ENCODE assay signal across 13 cellular contexts in genomic region chr1:32798191-32798590, GRCh38. TPM values are rescaled to one million over a fixed set of nuclear protein-coding genes. Genes with fewer than 3 reads are reported as not detected.
DNase-seq lines count a peak whose midpoint lies in the region; ATAC-seq and TF ChIP-seq lines count a peak whose summit lies in the region.
"Had no signal": no experiment of that assay in that cellular context is flagged by ENCODE, and none has a peak within 500 bp of the region (broad histone marks: within the 10 kb centered on the region; RNA-seq: fewer than 3 reads in every experiment).

No MANE protein-coding gene starts in this region.

- ATAC-seq in GM23338 (no peak), HG03280 (IDR thresholded peaks at IDR 0.05; ENCODE audit: unreplicated experiment) (no peak)
- ATAC-seq: left lung had no signal

- H3K36me3 ChIP-seq in GM23338 (ENCODE audit: insufficient read depth): peaks cover 75% of the 10 kb centered on the region

- TF ChIP-seq CTCF in AG04450 (IDR thresholded peaks at IDR 0.05; ENCODE audit: low read depth, low read length) (no peak), GM23338 (conservative IDR thresholded peaks at IDR 0.05; ENCODE audit: low read depth in 2 of 2) (no peak), fibroblast of villous mesenchyme (IDR thresholded peaks at IDR 0.05; ENCODE audit: insufficient read depth, low read depth, low read length) (no peak)

- peaks cover 83% of the 10 kb centered on the region for H3K36me3 Mint-ChIP-seq in GM23338 (ENCODE audit: low read depth)
- H3K36me3 Mint-ChIP-seq in activated T-helper 2 cell treated with anti-CD3 and anti-CD28 coated beads, Interferon-gamma antibody, Interleukin-2, Interleukin-4, amounts not matched to agents 10 μg/mL and 5 μg/mL and 100 μg/mL, durations not matched to agents 14 hours and 24 hours and 36 hours (ENCODE audit: low read depth): peaks cover 69% of the 10 kb centered on the region

- no peak overlapping the region for H2AFZ ChIP-seq in GM23338

- H3K4me3 Mint-ChIP-seq in GM23338: no peak overlapping the region
- H3K4me3 Mint-ChIP-seq in activated T-helper 2 cell treated with anti-CD3 and anti-CD28 coated beads, Interferon-gamma antibody, Interleukin-2, Interleukin-4, amounts not matched to agents 10 μg/mL and 5 μg/mL and 100 μg/mL, durations not matched to agents 14 hours and 24 hours and 36 hours (ENCODE audit: low read depth): no peak overlapping the region

- DNase-seq in AG04450 (ENCODE audit: low read depth, low spot score): no peak
- DNase-seq in GM23338 (ENCODE audit: low spot score): no peak
- DNase-seq in activated T-helper 2 cell treated with anti-CD3 and anti-CD28 coated beads, Interferon-gamma antibody, Interleukin-2, Interleukin-4, amounts not matched to agents 10 μg/mL and 5 μg/mL and 100 μg/mL, durations not matched to agents 14 hours and 24 hours and 36 hours (ENCODE audit: low spot score): no peak
- peak; percentile 73 for DNase-seq in fibroblast of villous mesenchyme (ENCODE audit: low read depth)
- DNase-seq in DMS114 treated with DMSO at 0.1 percent for 48 hours (lab: John Stamatoyannopoulos, UW; ENCODE audit: unreplicated experiment): no peak
- no peak for DNase-seq in DMS53 treated with DMSO at 0.1 percent for 48 hours (lab: John Stamatoyannopoulos, UW; ENCODE audit: unreplicated experiment)
- no peak for DNase-seq in NCI-H187 treated with DMSO at 0.1 percent for 48 hours (lab: John Stamatoyannopoulos, UW)
- DNase-seq: activated effector memory CD4-positive, alpha-beta T cell treated with Interleukin-2 at 50 U/mL for 16 hours; AML-193; dermis blood vessel endothelial cell; Karpas-422; left lung had no signal

- H3K27me3 Mint-ChIP-seq in GM23338 (ENCODE audit: insufficient read depth, low read depth, poor library complexity): no peaks in the 10 kb centered on the region
- no peaks in the 10 kb centered on the region for H3K27me3 Mint-ChIP-seq in activated T-helper 2 cell treated with anti-CD3 and anti-CD28 coated beads, Interferon-gamma antibody, Interleukin-2, Interleukin-4, amounts not matched to agents 10 μg/mL and 5 μg/mL and 100 μg/mL, durations not matched to agents 14 hours and 24 hours and 36 hours (ENCODE audit: low read depth)

- H4K20me1 ChIP-seq in GM23338 (replicated peaks; ENCODE audit: insufficient read depth): peaks cover 55% of the 10 kb centered on the region

- H3K4me1 ChIP-seq in GM23338 (ENCODE audit: insufficient read depth): no peaks in the 10 kb centered on the region
- H3K4me1 ChIP-seq: left lung had no signal

- H3K27me3 ChIP-seq in AG04450 (ENCODE audit: control insufficient read depth, insufficient read depth, low read length) (no peaks in the 10 kb centered on the region), GM23338 (ENCODE audit: insufficient read depth) (no peaks in the 10 kb centered on the region)
- H3K27me3 ChIP-seq: left lung had no signal

- POLR2A ChIA-PET in AG04450 (lab: Yijun Ruan, JAX): interaction anchor here (1.4 kb wide), 1 partner anchor 95 kb away, joined by 3 read pairs; no protein-coding TSS in a partner anchor

- H3K27ac ChIP-seq in AG04450 (ENCODE audit: low read depth, low read length) (peak overlapping the region; percentile 70), GM23338 (ENCODE audit: low read depth) (0 out of 2 replicates have a peak overlapping the region, but pooled peaks have one; percentile 50)

- no peak overlapping the region for H3K4me3 ChIP-seq in AG04450 (ENCODE audit: low read depth, low read length)
- no peak overlapping the region for H3K4me3 ChIP-seq in GM23338
- H3K4me3 ChIP-seq in fibroblast of villous mesenchyme (ENCODE audit: low read depth, low read length): no peak overlapping the region
- H3K4me3 ChIP-seq: left lung had no signal

- no peaks in the 10 kb centered on the region for H3K9me3 Mint-ChIP-seq in GM23338
- H3K9me3 Mint-ChIP-seq in activated T-helper 2 cell treated with anti-CD3 and anti-CD28 coated beads, Interferon-gamma antibody, Interleukin-2, Interleukin-4, amounts not matched to agents 10 μg/mL and 5 μg/mL and 100 μg/mL, durations not matched to agents 14 hours and 24 hours and 36 hours: no peaks in the 10 kb centered on the region

- H3K9me3 ChIP-seq in AG04450 (ENCODE audit: control insufficient read depth, insufficient read depth, low read length): no peaks in the 10 kb centered on the region; the same call in 1 of the 2 replicates
- H3K9me3 ChIP-seq: left lung had no signal

- H3K79me2 ChIP-seq in GM23338 (replicated peaks; ENCODE audit: insufficient read depth): peaks cover 35% of the 10 kb centered on the region

- H3K4me1 Mint-ChIP-seq in GM23338: no peaks in the 10 kb centered on the region
- peaks cover 46% of the 10 kb centered on the region for H3K4me1 Mint-ChIP-seq in activated T-helper 2 cell treated with anti-CD3 and anti-CD28 coated beads, Interferon-gamma antibody, Interleukin-2, Interleukin-4, amounts not matched to agents 10 μg/mL and 5 μg/mL and 100 μg/mL, durations not matched to agents 14 hours and 24 hours and 36 hours (ENCODE audit: low read depth)

- intact Hi-C loops in activated T-helper 2 cell treated with anti-CD3 and anti-CD28 coated beads, Interferon-gamma antibody, Interleukin-2, Interleukin-4, amounts not matched to agents 10 μg/mL and 5 μg/mL and 100 μg/mL, durations not matched to agents 14 hours and 24 hours and 36 hours (cut with micrococcal nuclease): no loop called here

- H3F3A ChIP-seq in GM23338 (replicated peaks; ENCODE audit: low read depth): peaks cover 25% of the 10 kb centered on the region

- H3K27ac Mint-ChIP-seq in GM23338: no peak overlapping the region; the same call in 1 of the 2 replicates
- H3K27ac Mint-ChIP-seq in activated T-helper 2 cell treated with anti-CD3 and anti-CD28 coated beads, Interferon-gamma antibody, Interleukin-2, Interleukin-4, amounts not matched to agents 10 μg/mL and 5 μg/mL and 100 μg/mL, durations not matched to agents 14 hours and 24 hours and 36 hours: peak overlapping the region; percentile 77

- H3K9me2 ChIP-seq in GM23338 (ENCODE audit: insufficient read depth): no peaks in the 10 kb centered on the region

- CTCF ChIA-PET in AG04450 (lab: Charles Lee): no interaction called here

- no peak overlapping the region for H3K4me2 ChIP-seq in GM23338

TF ChIP-seq in GM23338, 12 proteins besides CTCF, POLR2A, EP300 and RAD21 (continues in another document):
- TF ChIP-seq, protein P1, sequence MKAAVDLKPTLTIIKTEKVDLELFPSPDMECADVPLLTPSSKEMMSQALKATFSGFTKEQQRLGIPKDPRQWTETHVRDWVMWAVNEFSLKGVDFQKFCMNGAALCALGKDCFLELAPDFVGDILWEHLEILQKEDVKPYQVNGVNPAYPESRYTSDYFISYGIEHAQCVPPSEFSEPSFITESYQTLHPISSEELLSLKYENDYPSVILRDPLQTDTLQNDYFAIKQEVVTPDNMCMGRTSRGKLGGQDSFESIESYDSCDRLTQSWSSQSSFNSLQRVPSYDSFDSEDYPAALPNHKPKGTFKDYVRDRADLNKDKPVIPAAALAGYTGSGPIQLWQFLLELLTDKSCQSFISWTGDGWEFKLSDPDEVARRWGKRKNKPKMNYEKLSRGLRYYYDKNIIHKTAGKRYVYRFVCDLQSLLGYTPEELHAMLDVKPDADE (IDR thresholded peaks at IDR 0.05): no peak
- TF ChIP-seq, protein P2, sequence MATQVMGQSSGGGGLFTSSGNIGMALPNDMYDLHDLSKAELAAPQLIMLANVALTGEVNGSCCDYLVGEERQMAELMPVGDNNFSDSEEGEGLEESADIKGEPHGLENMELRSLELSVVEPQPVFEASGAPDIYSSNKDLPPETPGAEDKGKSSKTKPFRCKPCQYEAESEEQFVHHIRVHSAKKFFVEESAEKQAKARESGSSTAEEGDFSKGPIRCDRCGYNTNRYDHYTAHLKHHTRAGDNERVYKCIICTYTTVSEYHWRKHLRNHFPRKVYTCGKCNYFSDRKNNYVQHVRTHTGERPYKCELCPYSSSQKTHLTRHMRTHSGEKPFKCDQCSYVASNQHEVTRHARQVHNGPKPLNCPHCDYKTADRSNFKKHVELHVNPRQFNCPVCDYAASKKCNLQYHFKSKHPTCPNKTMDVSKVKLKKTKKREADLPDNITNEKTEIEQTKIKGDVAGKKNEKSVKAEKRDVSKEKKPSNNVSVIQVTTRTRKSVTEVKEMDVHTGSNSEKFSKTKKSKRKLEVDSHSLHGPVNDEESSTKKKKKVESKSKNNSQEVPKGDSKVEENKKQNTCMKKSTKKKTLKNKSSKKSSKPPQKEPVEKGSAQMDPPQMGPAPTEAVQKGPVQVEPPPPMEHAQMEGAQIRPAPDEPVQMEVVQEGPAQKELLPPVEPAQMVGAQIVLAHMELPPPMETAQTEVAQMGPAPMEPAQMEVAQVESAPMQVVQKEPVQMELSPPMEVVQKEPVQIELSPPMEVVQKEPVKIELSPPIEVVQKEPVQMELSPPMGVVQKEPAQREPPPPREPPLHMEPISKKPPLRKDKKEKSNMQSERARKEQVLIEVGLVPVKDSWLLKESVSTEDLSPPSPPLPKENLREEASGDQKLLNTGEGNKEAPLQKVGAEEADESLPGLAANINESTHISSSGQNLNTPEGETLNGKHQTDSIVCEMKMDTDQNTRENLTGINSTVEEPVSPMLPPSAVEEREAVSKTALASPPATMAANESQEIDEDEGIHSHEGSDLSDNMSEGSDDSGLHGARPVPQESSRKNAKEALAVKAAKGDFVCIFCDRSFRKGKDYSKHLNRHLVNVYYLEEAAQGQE (IDR thresholded peaks at IDR 0.05; ENCODE audit: unreplicated experiment): no peak
- TF ChIP-seq ZNF331 (CRISPR knock-in tag; IDR thresholded peaks at IDR 0.05; ENCODE audit: low read depth): no peak

RNA-seq across cellular contexts. Expression of gene YARS1, which starts 19.0 kb away (rescaled TPM):
- polyA plus RNA-seq in AG04450 (2011; rRNA removed): 105 and 107 TPM in 2 replicates
- 116 and 130 TPM in 2 replicates for polyA minus RNA-seq in AG04450 (2011; rRNA and poly(A)+ RNA removed)
- 158 and 182 TPM in 2 replicates for total RNA-seq in GM23338 (2014; rRNA removed; shearing (Covaris generic))
- polyA plus RNA-seq in GM23338 (2016; fragmentation: Nextera tagmentation; extraction: Ambion mirVana): 132 and 134 TPM in 2 replicates
- 155 and 172 TPM in 2 replicates for total RNA-seq in activated T-helper 2 cell treated with anti-CD3 and anti-CD28 coated beads, Interferon-gamma antibody, Interleukin-2, Interleukin-4, amounts not matched to agents 10 μg/mL and 5 μg/mL and 100 μg/mL, durations not matched to agents 14 hours and 24 hours and 36 hours
- total RNA-seq in fibroblast of villous mesenchyme: 137 and 182 TPM in 2 replicates

RNA-seq across cellular contexts. Expression of gene S100PBP, which starts 19.3 kb away (rescaled TPM):
- polyA plus RNA-seq in AG04450 (2011; rRNA removed) (32.2 and 43.7 TPM in 2 replicates), GM23338 (2016; fragmentation: Nextera tagmentation; extraction: Ambion mirVana) (21.9 and 30.6 TPM in 2 replicates)
- 25.1 and 38.3 TPM in 2 replicates for polyA minus RNA-seq in AG04450 (2011; rRNA and poly(A)+ RNA removed)
- 60.5 and 65.2 TPM in 2 replicates for total RNA-seq in GM23338 (2014; rRNA removed; shearing (Covaris generic))
- total RNA-seq in activated T-helper 2 cell treated with anti-CD3 and anti-CD28 coated beads, Interferon-gamma antibody, Interleukin-2, Interleukin-4, amounts not matched to agents 10 μg/mL and 5 μg/mL and 100 μg/mL, durations not matched to agents 14 hours and 24 hours and 36 hours: 50.2 and 50.5 TPM in 2 replicates
- total RNA-seq in fibroblast of villous mesenchyme: 32.9 and 46.6 TPM in 2 replicates
